16 cellular contexts compared by ENCODE assay signal in genomic region chr10:101567165-101568006, GRCh38. TPM values are rescaled to one million over a fixed set of nuclear protein-coding genes. Genes with fewer than 3 reads are reported as not detected.
DNase-seq lines count a peak whose midpoint lies in the region; ATAC-seq and TF ChIP-seq lines count a peak whose summit lies in the region.
"Had no signal": no experiment of that assay in that cellular context is flagged by ENCODE, and none has a peak within 500 bp of the region (broad histone marks: within the 10 kb centered on the region; RNA-seq: fewer than 3 reads in every experiment).

No MANE protein-coding gene starts in this region.

- no peak overlapping the region for H2BK5ac ChIP-seq in trophoblast cell (ENCODE audit: low read depth, low read length, poor library complexity)

- intact Hi-C loops in mammary epithelial cell (cut with micrococcal nuclease) (no loop called here), breast epithelium (cut with DNase I; ENCODE audit: low total_unique reads) (loop anchor here (2.0 to 10.0 kb wide), 2 partner anchors 75 to 353 kb away; no protein-coding TSS in a partner anchor)

- no peak overlapping the region for H2BK12ac ChIP-seq in trophoblast cell (ENCODE audit: low read length)

- no peak overlapping the region for H3K4me2 ChIP-seq in mammary epithelial cell (ENCODE audit: insufficient read depth, low read depth, low read length)
- H3K4me2 ChIP-seq in trophoblast cell (ENCODE audit: low read length): no peak overlapping the region

- peak overlapping the region in 1 of 2 donors; percentile 14 for H3K4me3 Mint-ChIP-seq in stimulated activated naive CD8-positive, alpha-beta T cell treated with anti-CD3 and anti-CD28 coated beads, Interleukin-15, amount 100 ng/mL, for 72 hours
- H3K4me3 Mint-ChIP-seq: WTC11 had no signal

- H4K8ac ChIP-seq in trophoblast cell (ENCODE audit: low read depth, low read length): no peak overlapping the region

- no peak overlapping the region for H2BK120ac ChIP-seq in trophoblast cell (ENCODE audit: insufficient read depth, low read length, poor library complexity)

- H3K4me3 ChIP-seq in mammary epithelial cell (replicated peaks in 1 of 3; ENCODE audit: insufficient read depth in 1 of 3, low read depth in 2 of 3, low read length in 3 of 3) (no peak overlapping the region), breast epithelium (no peak overlapping the region), Peyer's patch (no peak overlapping the region), trophoblast cell (ENCODE audit: low read depth, low read length) (no peak overlapping the region)
- H3K4me3 ChIP-seq: ovary had no signal

- H4K12ac ChIP-seq in trophoblast cell (ENCODE audit: low read depth, low read length): no peak overlapping the region

- peak; percentile 47 for ATAC-seq in stimulated activated naive CD8-positive, alpha-beta T cell treated with anti-CD3 and anti-CD28 coated beads, Interleukin-15, amount 100 ng/mL, for 72 hours
- ATAC-seq in GM21423 (IDR thresholded peaks at IDR 0.05; ENCODE audit: unreplicated experiment) (no peak), GM18868 (IDR thresholded peaks at IDR 0.05; ENCODE audit: unreplicated experiment) (no peak)
- ATAC-seq: effector memory CD8-positive, alpha-beta T cell; T-cell had no signal

- in situ Hi-C loops in mammary epithelial cell (cut with MboI; ENCODE audit: low sequenced_read_pairs in 2 of 2): loop anchor here in 1 of 2 donors (10.0 kb wide), 1 partner anchor 353 kb away; no protein-coding TSS in a partner anchor

- no peak overlapping the region for H2AK5ac ChIP-seq in trophoblast cell (ENCODE audit: low read length)

- H3K18ac ChIP-seq in trophoblast cell (ENCODE audit: low read length): no peak overlapping the region

- H4K91ac ChIP-seq in trophoblast cell (ENCODE audit: low read depth, low read length): no peak overlapping the region

- no peaks in the 10 kb centered on the region for H3K9me3 Mint-ChIP-seq in stimulated activated naive CD8-positive, alpha-beta T cell treated with anti-CD3 and anti-CD28 coated beads, Interleukin-15, amount 100 ng/mL, for 72 hours
- H3K9me3 Mint-ChIP-seq: central memory CD8-positive, alpha-beta T cell; effector memory CD8-positive, alpha-beta T cell; T-cell; WTC11 had no signal

- H3K9me3 ChIP-seq in mammary epithelial cell (replicated peaks; ENCODE audit: insufficient read depth, low read length) (no peaks in the 10 kb centered on the region), breast epithelium (peaks cover under 1 to 3% of the 10 kb centered on the region in 2 donors), Peyer's patch (no peaks in the 10 kb centered on the region), trophoblast cell (ENCODE audit: insufficient read depth, low read depth, low read length) (no peaks in the 10 kb centered on the region)
- H3K9me3 ChIP-seq: ovary had no signal

- H3K27ac ChIP-seq in mammary epithelial cell (ENCODE audit: insufficient read depth, low read depth, low read length): no peak overlapping the region
- no peak overlapping the region for H3K27ac ChIP-seq in breast epithelium
- H3K27ac ChIP-seq in Peyer's patch: no peak overlapping the region
- H3K27ac ChIP-seq in trophoblast cell (ENCODE audit: low read depth, low read length): no peak overlapping the region
- H3K27ac ChIP-seq: ovary, RWPE1 had no signal

- H3K79me1 ChIP-seq in trophoblast cell (ENCODE audit: low read length): no peaks in the 10 kb centered on the region

- no peak overlapping the region for H3K14ac ChIP-seq in trophoblast cell (ENCODE audit: low read length)

- no peak overlapping the region for H3K23ac ChIP-seq in trophoblast cell (ENCODE audit: low read length)

- BruUV-seq in mammary epithelial cell (replicated peaks; lab: Mats Ljungman, UMichigan): no TSS peak

- no peak overlapping the region for H3K27ac Mint-ChIP-seq in stimulated activated naive CD8-positive, alpha-beta T cell treated with anti-CD3 and anti-CD28 coated beads, Interleukin-15, amount 100 ng/mL, for 72 hours
- H3K27ac Mint-ChIP-seq: effector memory CD8-positive, alpha-beta T cell; WTC11 had no signal

- H4K20me1 ChIP-seq in mammary epithelial cell (ENCODE audit: insufficient read depth, low read length): no peaks in the 10 kb centered on the region

- WGBS in mammary epithelial cell (ENCODE audit: low coverage, missing lambda C conversion rate): 58% methylated on average over 6 of the region's 7 CpGs
- no CpG with 5 or more reads among the region's 7 CpGs for WGBS in trophoblast cell (ENCODE audit: extremely low coverage, insufficient coverage, insufficient read length)

- H3K4me1 Mint-ChIP-seq in stimulated activated naive CD8-positive, alpha-beta T cell treated with anti-CD3 and anti-CD28 coated beads, Interleukin-15, amount 100 ng/mL, for 72 hours: peaks cover 43% of the 10 kb centered on the region

- dilution Hi-C loops in mammary epithelial cell (cut with HindIII; ENCODE audit: low sequenced_read_pairs): loop anchor here (10.0 kb wide), 1 partner anchor 273 kb away; no protein-coding TSS in a partner anchor

- TF ChIP-seq POLR2A in breast epithelium (IDR thresholded peaks at IDR 0.05): no peak
- no peak for TF ChIP-seq POLR2A in Peyer's patch (IDR thresholded peaks at IDR 0.05)

- CTCF ChIA-PET in mammary epithelial cell (lab: Charles Lee; ENCODE audit: low non-redundant PET): no interaction called here

- H3K4ac ChIP-seq in trophoblast cell (ENCODE audit: low read depth, low read length): no peak overlapping the region

- H2AFZ ChIP-seq in mammary epithelial cell (ENCODE audit: low read depth, low read length) (no peak overlapping the region), trophoblast cell (ENCODE audit: insufficient read depth, low read length, poor library complexity) (no peak overlapping the region)

- H3K79me2 ChIP-seq in mammary epithelial cell (ENCODE audit: insufficient read depth, low read length): no peaks in the 10 kb centered on the region
- peaks cover 2% of the 10 kb centered on the region for H3K79me2 ChIP-seq in trophoblast cell (ENCODE audit: control insufficient read depth, insufficient read depth, low read length, poor library complexity)

- no peaks in the 10 kb centered on the region for H3K27me3 ChIP-seq in mammary epithelial cell (ENCODE audit: insufficient read depth, low read length)
- H3K27me3 ChIP-seq in breast epithelium: peaks cover 0 to 53% of the 10 kb centered on the region in 2 donors
- no peaks in the 10 kb centered on the region for H3K27me3 ChIP-seq in Peyer's patch
- H3K27me3 ChIP-seq in trophoblast cell (ENCODE audit: insufficient read depth, low read length): peaks cover 13% of the 10 kb centered on the region

- H3K27me3 Mint-ChIP-seq in stimulated activated naive CD8-positive, alpha-beta T cell treated with anti-CD3 and anti-CD28 coated beads, Interleukin-15, amount 100 ng/mL, for 72 hours: peaks cover 79% of the 10 kb centered on the region

- DNase-seq in mammary epithelial cell (peak; percentile 15), breast epithelium (ENCODE audit: low spot score in 2 of 2) (no peak), Peyer's patch (peak in 2 of 3 donors; percentile 31 to 39), left kidney (ENCODE audit: low read depth, low spot score) (peak; percentile 51), trophoblast cell (no peak)
- no peak for DNase-seq in stimulated activated naive CD8-positive, alpha-beta T cell treated with anti-CD3 and anti-CD28 coated beads, Interleukin-15, amount 100 ng/mL, for 72 hours
- DNase-seq: activated CD8-positive, alpha-beta memory T cell treated with anti-CD3 and anti-CD28 coated beads, Interleukin-2, amount 50 U/mL, for 4 hours; effector memory CD8-positive, alpha-beta T cell; GF-D8 had no signal

- H3K36me3 ChIP-seq in mammary epithelial cell (ENCODE audit: insufficient read depth, low read length) (no peaks in the 10 kb centered on the region), breast epithelium (no peaks in the 10 kb centered on the region), Peyer's patch (no peaks in the 10 kb centered on the region), trophoblast cell (ENCODE audit: control insufficient read depth in 1 of 2, insufficient read depth in 2 of 2, low read length in 2 of 2) (no peaks in the 10 kb centered on the region)
- H3K36me3 ChIP-seq: ovary had no signal

- H3K9ac ChIP-seq in mammary epithelial cell (ENCODE audit: insufficient read depth, low read length) (no peak overlapping the region), trophoblast cell (ENCODE audit: low read length) (no peak overlapping the region)

- TF ChIP-seq CTCF in mammary epithelial cell (conservative IDR thresholded peaks at IDR 0.05 in 1 of 2, IDR thresholded peaks at IDR 0.05 in 1 of 2; ENCODE audit: extremely low read depth in 1 of 2, insufficient read depth in 1 of 2, low read depth in 1 of 2, low read length in 2 of 2) (no peak), breast epithelium (IDR thresholded peaks at IDR 0.05) (no peak), Peyer's patch (IDR thresholded peaks at IDR 0.05) (no peak)

- peaks cover 19% of the 10 kb centered on the region for H3K4me1 ChIP-seq in mammary epithelial cell (ENCODE audit: insufficient read depth, low read length)
- peaks cover 7 to 11% of the 10 kb centered on the region in 2 donors for H3K4me1 ChIP-seq in breast epithelium
- H3K4me1 ChIP-seq in Peyer's patch: peaks cover 0 to 12% (median 6%) of the 10 kb centered on the region in 4 donors
- H3K4me1 ChIP-seq in trophoblast cell (ENCODE audit: control insufficient read depth in 1 of 2, insufficient read depth in 2 of 2, low read length in 2 of 2): peaks cover 0 to 10% of the 10 kb centered on the region in 2 experiments

RNA-seq across cellular contexts. Expression of gene POLL, which starts 20.7 kb away (rescaled TPM):
- 10 to 100 TPM; 14.7 to 30.3 TPM for total RNA-seq in mammary epithelial cell
- polyA plus RNA-seq in mammary epithelial cell: 17.7 TPM
- 40.8 TPM for polyA minus RNA-seq in mammary epithelial cell
- total RNA-seq in breast epithelium: 10 to 100 TPM; 19.5 to 31.6 (median 20.3) TPM
- total RNA-seq in Peyer's patch: 10 to 100 TPM; 26.1 to 55.3 (median 41.2) TPM
- polyA plus RNA-seq in trophoblast cell (2013): 11.9 and 13.7 TPM in 2 replicates

RNA-seq across cellular contexts. Expression of gene DPCD, which starts 20.7 kb away (rescaled TPM):
- total RNA-seq in mammary epithelial cell: 10 to 100 TPM; 25.8 to 32.2 TPM
- 57.6 TPM for polyA plus RNA-seq in mammary epithelial cell
- polyA minus RNA-seq in mammary epithelial cell: 47.5 TPM
- 10 to 100 TPM; 17.0 to 25.9 (median 24.7) TPM for total RNA-seq in breast epithelium
- 10 to 100 TPM in 2 of 4 donors, 1 to 10 TPM in 2; 2.3 to 14.0 (median 8.5) TPM for total RNA-seq in Peyer's patch
- polyA plus RNA-seq in trophoblast cell (2013): 17.6 and 18.5 TPM in 2 replicates

Comparison
In these comparisons a context has a peak if more than half of its experiments do, and no peak if none do; other contexts are left out.
1. DNase-seq: peak in mammary epithelial cell (single experiment), Peyer's patch (2 of 3) and left kidney (single experiment); none in breast epithelium (0 of 2), stimulated activated naive CD8-positive, alpha-beta T cell treated with anti-CD3 and anti-CD28 coated beads, Interleukin-15, amount 100 ng/mL, for 72 hours (0 of 2) and trophoblast cell (0 of 2).